In genomic region chr13:41071775-41072174, GRCh38 we compare ENCODE assay signal across 23 cellular contexts.
"Had no signal": no experiment of that assay in that cellular context is flagged by ENCODE, and none has a peak within 500 bp of the region (broad histone marks: within the 10 kb centered on the region; RNA-seq: fewer than 3 reads in every experiment).

No MANE protein-coding gene starts in this region.

- H3K4me1 ChIP-seq: foreskin keratinocyte, parathyroid adenoma, prostate gland, right lobe of liver, stomach, suprapubic skin, thyroid gland had no signal

- H3K9me3 ChIP-seq: prostate gland, right lobe of liver, stomach, suprapubic skin, thyroid gland had no signal

- H3K4me3 Mint-ChIP-seq: immature natural killer cell; natural killer cell treated with Interleukin-12 subunit alpha and Interleukin-12 subunit beta and Interleukin-15 and Interleukin-18, amount 100 ng/mL, for 72 hours; stimulated activated naive B cell treated with anti-CD40 and anti-IgM and Interleukin-4, amounts not matched to agents 10 μg/mL and 1 μg/mL and 100 μg/mL, for 72 hours; type B pancreatic cell had no signal

- H3K27ac Mint-ChIP-seq: immature natural killer cell; natural killer cell treated with Interleukin-12 subunit alpha and Interleukin-12 subunit beta and Interleukin-15 and Interleukin-18, amount 100 ng/mL, for 72 hours; stimulated activated naive B cell treated with anti-CD40 and anti-IgM and Interleukin-4, amounts not matched to agents 10 μg/mL and 1 μg/mL and 100 μg/mL, for 72 hours had no signal

- H3K79me2 ChIP-seq: parathyroid adenoma had no signal

- ATAC-seq: foreskin keratinocyte; left colon; natural killer cell treated with Interleukin-12 subunit alpha and Interleukin-12 subunit beta and Interleukin-15 and Interleukin-18, amount 100 ng/mL, for 72 hours; stimulated activated naive B cell treated with anti-CD40 and anti-IgM and Interleukin-4, amounts not matched to agents 10 μg/mL and 1 μg/mL and 100 μg/mL, for 72 hours had no signal

- H3K4me1 Mint-ChIP-seq: immature natural killer cell; stimulated activated naive B cell treated with anti-CD40 and anti-IgM and Interleukin-4, amounts not matched to agents 10 μg/mL and 1 μg/mL and 100 μg/mL, for 72 hours had no signal

- DNase-seq: central memory CD4-positive, alpha-beta T cell; cortex of kidney; dorsolateral prefrontal cortex; effector CD8-positive, alpha-beta T cell; immature natural killer cell; kidney; left colon; midbrain; occipital lobe; retina; right lobe of liver; stimulated activated CD4-positive, alpha-beta T cell treated with anti-CD3 and anti-CD28 coated beads, Interleukin-2, amount 100 ng/mL, for 24 hours; stimulated activated CD4-positive, alpha-beta T cell treated with anti-CD3 and anti-CD28 coated beads, Interleukin-4, amount 100 ng/mL, for 4 hours; stimulated activated naive B cell treated with anti-CD40 and anti-IgM and Interleukin-4, amounts not matched to agents 10 μg/mL and 1 μg/mL and 100 μg/mL, for 72 hours; stomach; thyroid gland had no signal

- H3K27me3 ChIP-seq: dorsolateral prefrontal cortex, foreskin keratinocyte, right lobe of liver, stomach, suprapubic skin, thyroid gland had no signal

- H3K4me3 ChIP-seq: dorsolateral prefrontal cortex, prostate gland, right lobe of liver, skin epidermis, stomach, suprapubic skin, thyroid gland had no signal

- H3K9ac ChIP-seq: parathyroid adenoma had no signal

- H2AFZ ChIP-seq: parathyroid adenoma had no signal

- H3K27ac ChIP-seq: dorsolateral prefrontal cortex, foreskin keratinocyte, parathyroid adenoma, prostate gland, right lobe of liver, skin epidermis, stomach, suprapubic skin, thyroid gland had no signal

- H3K27me3 Mint-ChIP-seq: natural killer cell treated with Interleukin-12 subunit alpha and Interleukin-12 subunit beta and Interleukin-15 and Interleukin-18, amount 100 ng/mL, for 72 hours; stimulated activated naive B cell treated with anti-CD40 and anti-IgM and Interleukin-4, amounts not matched to agents 10 μg/mL and 1 μg/mL and 100 μg/mL, for 72 hours; type B pancreatic cell had no signal
